ENCODE assay signal across 15 cellular contexts in genomic region chr6:147279423-147279822, GRCh38.
A peak's percentile ranks its signal among the peaks of the same experiment; 100 is the strongest.
DNase-seq lines count a peak whose midpoint lies in the region; ATAC-seq, FAIRE-seq and TF ChIP-seq lines count a peak whose summit lies in the region.
"Had no signal": no experiment of that assay in that cellular context is flagged by ENCODE, and none has a peak within 500 bp of the region (broad histone marks: within the 10 kb centered on the region; RNA-seq: fewer than 3 reads in every experiment).

No MANE protein-coding gene starts in this region.

- H3K4me3 Mint-ChIP-seq in T-helper 1 cell treated with Interleukin-12 subunit alpha and Interleukin-12 subunit beta and Interleukin-4 antibody, amounts not matched to agents 30 μg/mL and 1 μg/mL, for 36 hours, result peak overlapping the region; percentile 38
- no peak overlapping the region for H3K4me3 Mint-ChIP-seq in nephron progenitor cell
- H3K4me3 Mint-ChIP-seq: dendritic cell treated with granulocyte-macrophage colony-stimulating factor and Interleukin-4, amounts not matched to agents 40 ng/mL and 50 ng/mL, for 4 days; stimulated activated memory B cell treated with anti-CD40 and anti-IgM and Interleukin-4, amounts not matched to agents 10 μg/mL and 1 μg/mL and 100 μg/mL, for 72 hours had no signal

- H3K27me3 ChIP-seq in adipocyte (replicated peaks; ENCODE audit: control insufficient read depth, insufficient read depth, low read length), result no peaks in the 10 kb centered on the region

- no peak for DNase-seq in T-helper 1 cell
- peak; percentile 34 for DNase-seq in GM04504 (ENCODE audit: low read depth)
- DNase-seq in adipocyte (ENCODE audit: low read depth), result peak; percentile 70
- DNase-seq in nephron progenitor cell, result no peak
- DNase-seq: 8988T; GDM1; left ventricle myocardium inferior; NCI-H1092 treated with DMSO at 0.1 percent for 48 hours; stimulated activated CD4-positive, alpha-beta T cell treated with anti-CD3 and anti-CD28 coated beads, Interleukin-4, amount 100 ng/mL, for 4 hours had no signal

- peaks cover 31% of the 10 kb centered on the region for H3K4me1 ChIP-seq in adipocyte (ENCODE audit: control insufficient read depth, insufficient read depth, low read length)

- H3K36me3 Mint-ChIP-seq in T-helper 1 cell treated with Interleukin-12 subunit alpha and Interleukin-12 subunit beta and Interleukin-4 antibody, amounts not matched to agents 30 μg/mL and 1 μg/mL, for 36 hours (ENCODE audit: low read depth), result peaks cover 32% of the 10 kb centered on the region
- peaks cover 52% of the 10 kb centered on the region for H3K36me3 Mint-ChIP-seq in nephron progenitor cell (ENCODE audit: low read depth)

- no peak for TF ChIP-seq CTCF in nephron progenitor cell (IDR thresholded peaks at IDR 0.05)

- H3K27me3 Mint-ChIP-seq in T-helper 1 cell treated with Interleukin-12 subunit alpha and Interleukin-12 subunit beta and Interleukin-4 antibody, amounts not matched to agents 30 μg/mL and 1 μg/mL, for 36 hours (ENCODE audit: low read depth), result no peaks in the 10 kb centered on the region
- H3K27me3 Mint-ChIP-seq in nephron progenitor cell (ENCODE audit: low read depth, poor library complexity), result no peaks in the 10 kb centered on the region
- H3K27me3 Mint-ChIP-seq: dendritic cell treated with granulocyte-macrophage colony-stimulating factor and Interleukin-4, amounts not matched to agents 40 ng/mL and 50 ng/mL, for 4 days; stimulated activated memory B cell treated with anti-CD40 and anti-IgM and Interleukin-4, amounts not matched to agents 10 μg/mL and 1 μg/mL and 100 μg/mL, for 72 hours had no signal

- no peak overlapping the region for H3K4me3 ChIP-seq in adipocyte (ENCODE audit: low read length)
- H3K4me3 ChIP-seq: left ventricle myocardium inferior had no signal

- H3K9ac ChIP-seq in adipocyte (ENCODE audit: low read length), result no peak overlapping the region

- no peak for ATAC-seq in HG02678 (IDR thresholded peaks at IDR 0.05; ENCODE audit: unreplicated experiment)
- no peak for ATAC-seq in HG03442 (IDR thresholded peaks at IDR 0.05; ENCODE audit: unreplicated experiment)
- ATAC-seq: stimulated activated memory B cell treated with anti-CD40 and anti-IgM and Interleukin-4, amounts not matched to agents 10 μg/mL and 1 μg/mL and 100 μg/mL, for 72 hours had no signal

- H3K9me3 Mint-ChIP-seq in T-helper 1 cell treated with Interleukin-12 subunit alpha and Interleukin-12 subunit beta and Interleukin-4 antibody, amounts not matched to agents 30 μg/mL and 1 μg/mL, for 36 hours, result peaks cover 6% of the 10 kb centered on the region
- H3K9me3 Mint-ChIP-seq in nephron progenitor cell, result peaks cover 25% of the 10 kb centered on the region
- H3K9me3 Mint-ChIP-seq: dendritic cell treated with granulocyte-macrophage colony-stimulating factor and Interleukin-4, amounts not matched to agents 40 ng/mL and 50 ng/mL, for 4 days; stimulated activated memory B cell treated with anti-CD40 and anti-IgM and Interleukin-4, amounts not matched to agents 10 μg/mL and 1 μg/mL and 100 μg/mL, for 72 hours had no signal

- no peaks in the 10 kb centered on the region for H3K9me3 ChIP-seq in adipocyte (ENCODE audit: control insufficient read depth, low read length)
- H3K9me3 ChIP-seq: left ventricle myocardium inferior had no signal

- peaks cover 45% of the 10 kb centered on the region for H3K36me3 ChIP-seq in adipocyte (ENCODE audit: control insufficient read depth, insufficient read depth, low read length, severe bottlenecking)

- peak overlapping the region; percentile 41 for H3K27ac Mint-ChIP-seq in T-helper 1 cell treated with Interleukin-12 subunit alpha and Interleukin-12 subunit beta and Interleukin-4 antibody, amounts not matched to agents 30 μg/mL and 1 μg/mL, for 36 hours
- H3K27ac Mint-ChIP-seq in nephron progenitor cell, result no peak overlapping the region
- H3K27ac Mint-ChIP-seq: dendritic cell treated with granulocyte-macrophage colony-stimulating factor and Interleukin-4, amounts not matched to agents 40 ng/mL and 50 ng/mL, for 4 days; stimulated activated memory B cell treated with anti-CD40 and anti-IgM and Interleukin-4, amounts not matched to agents 10 μg/mL and 1 μg/mL and 100 μg/mL, for 72 hours had no signal

- H3K4me1 Mint-ChIP-seq in T-helper 1 cell treated with Interleukin-12 subunit alpha and Interleukin-12 subunit beta and Interleukin-4 antibody, amounts not matched to agents 30 μg/mL and 1 μg/mL, for 36 hours (ENCODE audit: low read depth), result peaks cover 23% of the 10 kb centered on the region
- peaks cover 30% of the 10 kb centered on the region for H3K4me1 Mint-ChIP-seq in nephron progenitor cell

- peak; percentile 9 for FAIRE-seq in islet of Langerhans (lab: Jason Lieb, UNC)

Comparison
In these comparisons a context has a peak if more than half of its experiments do, and no peak if none do; other contexts are left out.
1. DNase-seq: peak in GM04504 (single experiment) and adipocyte (single experiment); none in T-helper 1 cell (0 of 5) and nephron progenitor cell (single experiment).